Comparison of ENCODE assay signal across 1 cellular context in the genomic region with DNA sequence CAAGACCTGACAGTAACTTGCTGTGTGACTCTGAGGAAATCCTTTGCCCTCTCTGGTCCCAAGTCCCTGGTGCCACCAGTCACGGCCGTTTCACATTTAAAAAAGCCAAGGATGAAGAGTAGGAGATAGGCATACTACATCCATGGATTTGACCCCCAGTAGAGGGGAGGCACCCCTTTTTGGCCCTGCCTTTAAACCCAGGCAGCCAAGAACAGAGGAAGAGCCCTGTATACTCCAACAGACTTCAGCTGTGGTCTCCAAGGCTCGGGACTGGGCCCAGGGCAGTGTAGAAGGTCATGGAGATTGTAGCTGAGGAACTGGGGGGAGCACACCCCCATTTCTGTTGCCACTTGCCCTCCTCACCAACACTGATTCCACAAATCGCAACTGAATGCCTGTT.
TF ChIP-seq lines count a peak whose summit lies in the region.

No MANE protein-coding gene starts in this region.

TF ChIP-seq in H1, 55 proteins besides CTCF, POLR2A, EP300 and RAD21:
- TF ChIP-seq KDM4A (IDR thresholded peaks at IDR 0.05; ENCODE audit: low read depth, low read length, severe bottlenecking) (no peak), TAF1 (IDR thresholded peaks at IDR 0.05; ENCODE audit: low read depth, low read length) (no peak)
- TF ChIP-seq, protein P1, sequence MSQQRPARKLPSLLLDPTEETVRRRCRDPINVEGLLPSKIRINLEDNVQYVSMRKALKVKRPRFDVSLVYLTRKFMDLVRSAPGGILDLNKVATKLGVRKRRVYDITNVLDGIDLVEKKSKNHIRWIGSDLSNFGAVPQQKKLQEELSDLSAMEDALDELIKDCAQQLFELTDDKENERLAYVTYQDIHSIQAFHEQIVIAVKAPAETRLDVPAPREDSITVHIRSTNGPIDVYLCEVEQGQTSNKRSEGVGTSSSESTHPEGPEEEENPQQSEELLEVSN (IDR thresholded peaks at IDR 0.05), result no peak
